8 cellular contexts compared by ENCODE assay signal in the genomic region with DNA sequence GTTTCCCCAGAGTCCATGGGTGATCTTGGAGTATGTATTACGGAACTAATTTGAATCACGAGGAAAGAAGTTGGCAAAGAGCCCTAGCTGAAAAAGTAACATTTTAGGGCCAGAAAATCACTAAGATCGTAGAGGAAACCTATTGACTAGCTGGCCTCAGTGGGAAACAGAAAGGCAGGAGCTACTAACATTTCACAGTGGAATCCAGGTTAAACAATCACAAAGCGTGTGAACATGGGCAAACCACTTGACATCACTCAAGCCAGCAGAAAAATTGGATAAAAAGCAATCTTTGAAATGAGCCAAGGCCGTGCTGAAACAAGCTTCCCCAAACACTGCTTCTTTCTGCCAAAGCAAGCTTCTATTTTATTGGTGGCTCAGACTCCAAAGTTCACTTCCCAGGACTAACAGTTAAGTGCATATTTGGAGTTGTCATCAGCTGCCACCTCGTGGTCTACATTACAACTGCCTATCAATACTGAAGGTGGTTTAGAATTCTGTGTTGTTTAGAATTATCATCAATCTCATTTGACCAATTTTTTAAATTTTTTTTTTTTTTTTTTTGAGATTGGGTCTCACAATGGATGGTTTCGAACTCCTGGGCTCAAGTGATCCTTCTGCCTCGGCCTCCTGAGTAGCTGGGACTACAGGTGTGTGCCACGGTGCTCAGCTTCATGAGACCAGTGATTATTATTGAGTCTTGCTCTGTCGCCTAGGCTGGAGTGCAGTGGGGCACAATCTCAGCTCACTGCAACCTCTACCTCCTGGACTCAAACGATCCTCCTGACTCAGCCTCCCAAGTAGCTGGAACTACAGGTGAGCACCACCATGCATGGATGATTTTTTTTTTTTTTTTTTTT. TPM values are rescaled to one million over a fixed set of nuclear protein-coding genes. Genes with fewer than 3 reads are reported as not detected.
DNase-seq lines count a peak whose midpoint lies in the region; ATAC-seq, FAIRE-seq and TF ChIP-seq lines count a peak whose summit lies in the region.

No MANE protein-coding gene starts in this region.

- dilution Hi-C loops in keratinocyte (cut with MboI; ENCODE audit: extremely low pct_ligation_motif_present, low sequenced_read_pairs): no loop called here

- FAIRE-seq in keratinocyte (lab: Jason Lieb, UNC): peak; percentile 52

- H3K4me3 ChIP-seq in keratinocyte (ENCODE audit: control insufficient read depth in 2 of 3, extremely low read depth in 1 of 3, insufficient read depth in 2 of 3, low read depth in 1 of 3, low read length in 3 of 3): no peak overlapping the region

- no peak overlapping the region for H3K27ac ChIP-seq in keratinocyte (ENCODE audit: control insufficient read depth, insufficient read depth, low read length)

- no peak overlapping the region for H2AFZ ChIP-seq in keratinocyte (ENCODE audit: control insufficient read depth, low read length)

- peaks cover 28% of the 10 kb centered on the region for H4K20me1 ChIP-seq in keratinocyte (ENCODE audit: control insufficient read depth, extremely low read depth, insufficient read depth, low read length)

- peaks cover 10% of the 10 kb centered on the region for H3K79me2 ChIP-seq in keratinocyte (ENCODE audit: control insufficient read depth, insufficient read depth, low read length)

- no peak overlapping the region for H3K9ac ChIP-seq in keratinocyte (ENCODE audit: control insufficient read depth, extremely low read depth, insufficient read depth, low read length)

- TF ChIP-seq CTCF in keratinocyte (optimal IDR thresholded peaks at IDR 0.05 in 1 of 3, IDR thresholded peaks at IDR 0.05 in 1 of 3, conservative IDR thresholded peaks at IDR 0.05 in 1 of 3; ENCODE audit: extremely low read depth in 1 of 3, insufficient read depth in 2 of 3, low read length in 3 of 3): peak; percentile 41 to 54 (median 51)

- no peaks in the 10 kb centered on the region for H3K27me3 ChIP-seq in keratinocyte (ENCODE audit: control insufficient read depth, extremely low read depth, insufficient read depth, low read length)

- H3K4me1 ChIP-seq in keratinocyte (ENCODE audit: control insufficient read depth, extremely low read depth, insufficient read depth, low read length): peaks cover 9% of the 10 kb centered on the region

- peaks cover 29 to 38% of the 10 kb centered on the region in 2 experiments for H3K36me3 ChIP-seq in keratinocyte (ENCODE audit: control insufficient read depth in 2 of 2, extremely low read depth in 1 of 2, insufficient read depth in 2 of 2, low read length in 2 of 2)

- ATAC-seq in GM19395 (IDR thresholded peaks at IDR 0.05; ENCODE audit: unreplicated experiment) (no peak), HG03520 (IDR thresholded peaks at IDR 0.05; ENCODE audit: unreplicated experiment) (no peak)

- no peaks in the 10 kb centered on the region for H3K9me3 ChIP-seq in keratinocyte (ENCODE audit: control insufficient read depth, low read depth, low read length)

- no peaks in the 10 kb centered on the region for H3K9me1 ChIP-seq in keratinocyte (ENCODE audit: control insufficient read depth, extremely low read depth, insufficient read depth, low read length)

- no peak overlapping the region for H3K4me2 ChIP-seq in keratinocyte (ENCODE audit: control insufficient read depth, extremely low read depth, insufficient read depth, low read depth, low read length)

- DNase-seq in Daoy (ENCODE audit: low read depth) (peak; percentile 55), LoVo (ENCODE audit: low spot score) (peak; percentile 80), SW480 (ENCODE audit: low spot score) (peak; percentile 61), keratinocyte (ENCODE audit: low read depth, low spot score) (no peak)
- DNase-seq in central memory CD4-positive, alpha-beta T cell: peak; percentile 46
- peak; percentile 10 for DNase-seq in stimulated activated naive CD4-positive, alpha-beta T cell treated with Interleukin-2 at 50 U/mL for 16 hours (lab: John Stamatoyannopoulos, UW)

RNA-seq across cellular contexts. Expression of gene RPS10, which starts 10.6 kb away (rescaled TPM):
- 5,860 and 6,506 TPM in 2 replicates for total RNA-seq in Daoy (2014; rRNA removed; shearing (Covaris generic))
- 2,818 to 3,877 TPM (median 3,767 TPM) in 3 replicates for polyA plus RNA-seq in keratinocyte
- 257 TPM for polyA plus RNA-seq in keratinocyte (2011; ENCODE audit: low read depth)
- 4,155 and 5,101 TPM in 2 replicates for polyA plus RNA-seq in keratinocyte (2011; cell fraction: cytosol; rRNA removed)
- 1,247 and 1,439 TPM in 2 replicates for polyA plus RNA-seq in keratinocyte (2011; cell fraction: nucleus; rRNA removed)
- 2,602 and 3,258 TPM in 2 replicates for polyA plus RNA-seq in keratinocyte (2012; ENCODE audit: low replicate concordance)
- 1,516 to 2,301 TPM (median 2,149 TPM) in 3 replicates for polyA minus RNA-seq in keratinocyte
- polyA minus RNA-seq in keratinocyte (2011; cell fraction: cytosol; rRNA and poly(A)+ RNA removed): 1,259 TPM
- 176 and 189 TPM in 2 replicates for polyA minus RNA-seq in keratinocyte (2011; cell fraction: nucleus; rRNA and poly(A)+ RNA removed)

RNA-seq across cellular contexts. Expression of gene NUDT3, which starts 22.8 kb away (rescaled TPM):
- total RNA-seq in Daoy (2014; rRNA removed; shearing (Covaris generic)): 35.1 and 35.4 TPM in 2 replicates
- polyA plus RNA-seq in keratinocyte: 11.5 to 20.6 TPM (median 16.5 TPM) in 3 replicates
- 2.0 TPM for polyA plus RNA-seq in keratinocyte (2011; ENCODE audit: low read depth)
- 12.9 and 16.8 TPM in 2 replicates for polyA plus RNA-seq in keratinocyte (2011; cell fraction: cytosol; rRNA removed)
- 15.1 and 15.3 TPM in 2 replicates for polyA plus RNA-seq in keratinocyte (2011; cell fraction: nucleus; rRNA removed)
- 2.4 and 8.8 TPM in 2 replicates for polyA plus RNA-seq in keratinocyte (2012; ENCODE audit: low replicate concordance)
- 12.7 to 30.6 TPM (median 21.0 TPM) in 3 replicates for polyA minus RNA-seq in keratinocyte
- 24.2 TPM for polyA minus RNA-seq in keratinocyte (2011; cell fraction: cytosol; rRNA and poly(A)+ RNA removed)
- 10.1 and 21.6 TPM in 2 replicates for polyA minus RNA-seq in keratinocyte (2011; cell fraction: nucleus; rRNA and poly(A)+ RNA removed)

RNA-seq across cellular contexts. Expression of gene PACSIN1, which starts 50.6 kb away (rescaled TPM):
- not detected in 2 replicates for total RNA-seq in Daoy (2014; rRNA removed; shearing (Covaris generic))
- polyA plus RNA-seq in keratinocyte: not detected in 3 replicates
- polyA plus RNA-seq in keratinocyte (2011; ENCODE audit: low read depth): not detected
- polyA plus RNA-seq in keratinocyte (2011; cell fraction: cytosol; rRNA removed): not detected in 2 replicates
- not detected in 2 replicates for polyA plus RNA-seq in keratinocyte (2011; cell fraction: nucleus; rRNA removed)
- polyA plus RNA-seq in keratinocyte (2012; ENCODE audit: low replicate concordance): 0.03 TPM in 1 of 2 replicates, not detected in the other
- polyA minus RNA-seq in keratinocyte: not detected in 3 replicates
- polyA minus RNA-seq in keratinocyte (2011; cell fraction: cytosol; rRNA and poly(A)+ RNA removed): not detected
- not detected in 2 replicates for polyA minus RNA-seq in keratinocyte (2011; cell fraction: nucleus; rRNA and poly(A)+ RNA removed)
